In genomic region chr11:65134240-65134951, GRCh38 we compare ENCODE assay signal across 8 cellular contexts. TPM values are rescaled to one million over a fixed set of nuclear protein-coding genes. Genes with fewer than 3 reads are reported as not detected.
A peak's percentile ranks its signal among the peaks of the same experiment; 100 is the strongest.
DNase-seq lines count a peak whose midpoint lies in the region; TF ChIP-seq lines count a peak whose summit lies in the region.

Gene SYVN1 (minus strand): TSS chr11:65134519. CDS start chr11:65133601, 918 bp downstream.

- H3K4me1 Mint-ChIP-seq in CD8-positive, alpha-beta memory T cell: peaks cover 35 to 52% (median 36%) of the 10 kb centered on the region in 3 donors

- peak within 1 kb of the TSS; percentile 94 to 100 (median 98) for H3K4me3 Mint-ChIP-seq in CD8-positive, alpha-beta memory T cell

- H3K9me3 ChIP-seq in CD8-positive, alpha-beta memory T cell (ENCODE audit: low read length): no peaks in the 10 kb centered on the region
- H3K9me3 ChIP-seq in endocrine pancreas (ENCODE audit: control insufficient read depth, low read length): no peaks in the 10 kb centered on the region
- no peaks in the 10 kb centered on the region for H3K9me3 ChIP-seq in mesodermal cell (ENCODE audit: control insufficient read depth, low read length)

- H3K27me3 Mint-ChIP-seq in CD8-positive, alpha-beta memory T cell: peaks cover 0 to 4% of the 10 kb centered on the region in 2 donors

- no peak for TF ChIP-seq CTCF in GM20000 (IDR thresholded peaks at IDR 0.05; ENCODE audit: extremely low read depth, missing control alignments)

- peak within 1 kb of the TSS; percentile 99 for H3K4me3 ChIP-seq in CD8-positive, alpha-beta memory T cell (ENCODE audit: low read length)
- H3K4me3 ChIP-seq in endocrine pancreas (ENCODE audit: control insufficient read depth, insufficient read depth, low read length) (peak within 1 kb of the TSS; percentile 69), mesodermal cell (ENCODE audit: extremely low read depth, insufficient read depth, low read length, poor library complexity, severe bottlenecking) (peak within 1 kb of the TSS; percentile 99)

- no peaks in the 10 kb centered on the region for H3K27me3 ChIP-seq in CD8-positive, alpha-beta memory T cell (ENCODE audit: insufficient read depth, low read length, poor library complexity, severe bottlenecking)
- no peaks in the 10 kb centered on the region for H3K27me3 ChIP-seq in endocrine pancreas (ENCODE audit: control insufficient read depth, insufficient read depth, low read length)

- peaks cover 0 to 55% (median 4%) of the 10 kb centered on the region in 3 donors for H3K36me3 Mint-ChIP-seq in CD8-positive, alpha-beta memory T cell

- POLR2A ChIA-PET in CD8-positive, alpha-beta memory T cell (lab: Charles Lee): interaction anchor here (0.7 to 4.0 kb wide), 16 partner anchors 10 to 816 kb away, joined by 3 to 60 read pairs (median 4); partner anchors contain the start of genes ARL2, CAPN1, CDC42EP2 and FAU

- H3K9me3 Mint-ChIP-seq in CD8-positive, alpha-beta memory T cell: no peaks in the 10 kb centered on the region

- H3K27ac Mint-ChIP-seq in CD8-positive, alpha-beta memory T cell: peak within 1 kb of the TSS; percentile 98 to 100 (median 100)

- H3K36me3 ChIP-seq in CD8-positive, alpha-beta memory T cell (ENCODE audit: insufficient read depth, low read length): peaks cover 34% of the 10 kb centered on the region
- H3K36me3 ChIP-seq in endocrine pancreas (ENCODE audit: control insufficient read depth, insufficient read depth, low read length) (peaks cover 5% of the 10 kb centered on the region), mesodermal cell (ENCODE audit: control insufficient read depth, insufficient read depth, low read length) (peaks cover 37% of the 10 kb centered on the region)

- H3K9ac ChIP-seq in endocrine pancreas (ENCODE audit: control insufficient read depth, insufficient read depth, low read length): peak within 1 kb of the TSS; percentile 70

- CTCF ChIA-PET in CD8-positive, alpha-beta memory T cell (lab: Charles Lee): interaction anchor here (0.6 to 2.2 kb wide), 9 partner anchors 12 to 181 kb away, joined by 3 to 9 read pairs (median 4); partner anchors contain the start of genes CDC42EP2, FAU, MRPL49 and VPS51

- H3K4me1 ChIP-seq in CD8-positive, alpha-beta memory T cell (ENCODE audit: insufficient read depth, low read length): peaks cover 31% of the 10 kb centered on the region
- H3K4me1 ChIP-seq in endocrine pancreas (ENCODE audit: control insufficient read depth, insufficient read depth, low read length) (no peaks in the 10 kb centered on the region), mesodermal cell (ENCODE audit: control insufficient read depth, insufficient read depth, low read length, poor library complexity, severe bottlenecking) (peaks cover 9% of the 10 kb centered on the region)

- 0 to 1% methylated on average over 35 to 36 of the region's 60 CpGs for WGBS in mesodermal cell (ENCODE audit: insufficient coverage in 2 of 2), 2 experiments

- H3K27ac ChIP-seq in CD8-positive, alpha-beta memory T cell (ENCODE audit: low read depth, low read length): peak within 1 kb of the TSS; percentile 100
- H3K27ac ChIP-seq in mesodermal cell (ENCODE audit: low read depth, low read length, severe bottlenecking): peak within 1 kb of the TSS; percentile 98

- peak; percentile 86 to 95 (median 91) for DNase-seq in CD8-positive, alpha-beta memory T cell
- peak; percentile 90 for DNase-seq in GM20000 (ENCODE audit: low spot score)
- peak; percentile 70 for DNase-seq in HS-5 (ENCODE audit: low read depth)
- peak; percentile 91 for DNase-seq in NOMO-1 treated with dmso at 0.1 percent for 144 hours (lab: John Stamatoyannopoulos, UW; ENCODE audit: unreplicated experiment)
- DNase-seq in activated CD8-positive, alpha-beta memory T cell treated with anti-CD3 and anti-CD28 coated beads for 48 hours (ENCODE audit: low read depth in 2 of 3, low spot score in 2 of 3): peak; percentile 84 to 87 (median 86)
- DNase-seq in stimulated activated CD8-positive, alpha-beta memory T cell treated with anti-CD3 and anti-CD28 coated beads, Interleukin-15, amount 100 ng/mL, for 4 hours (ENCODE audit: low read depth in 2 of 2): peak; percentile 84 to 86

RNA-seq across cellular contexts. Expression of gene SYVN1, which starts in this region (rescaled TPM):
- 10 to 100 TPM; 35.1 to 39.7 TPM for total RNA-seq in CD8-positive, alpha-beta memory T cell
- 19.6 TPM for polyA plus RNA-seq in CD8-positive, alpha-beta memory T cell
- polyA plus RNA-seq in mesodermal cell (2013, experiment 1 of 2): 39.7 TPM
- polyA plus RNA-seq in mesodermal cell (2013, experiment 2 of 2): 33.4 TPM

Comparison
In these comparisons a context has a peak if more than half of its experiments do, and no peak if none do; other contexts are left out.
1. Peak in every context shown above with its lines: DNase-seq, H3K4me3 ChIP-seq and H3K27ac ChIP-seq.